29 cellular contexts compared by ENCODE assay signal in genomic region chr9:128493424-128493823, GRCh38.
"Had no signal": no experiment of that assay in that cellular context is flagged by ENCODE, and none has a peak within 500 bp of the region (broad histone marks: within the 10 kb centered on the region; RNA-seq: fewer than 3 reads in every experiment).

No MANE protein-coding gene starts in this region.

- H3K9me3 Mint-ChIP-seq: activated CD8-positive, alpha-beta T cell treated with anti-CD3 and anti-CD28 coated beads for 36 hours; activated naive CD4-positive, alpha-beta T cell treated with anti-CD3 and anti-CD28 coated beads, Interleukin-2, amount 50 U/mL, for 24 hours; activated naive CD8-positive, alpha-beta T cell treated with anti-CD3 and anti-CD28 coated beads, Interleukin-2, amount 50 U/mL, for 24 hours; activated T-cell treated with anti-CD3 and anti-CD28 coated beads, Interleukin-2, amount 50 U/mL, for 4 hours; activated T-helper 2 cell treated with anti-CD3 and anti-CD28 coated beads, Interferon-gamma antibody, Interleukin-2, Interleukin-4, amounts not matched to agents 10 μg/mL and 5 μg/mL and 100 μg/mL, durations not matched to agents 14 hours and 24 hours and 36 hours; effector memory CD8-positive, alpha-beta T cell; memory B cell; naive thymus-derived CD4-positive, alpha-beta T cell; neural crest cell; stimulated activated naive B cell treated with anti-CD40 and anti-IgM and Interleukin-4, amounts not matched to agents 10 μg/mL and 1 μg/mL and 100 μg/mL, for 72 hours had no signal

- H3K4me1 ChIP-seq: pancreas, psoas muscle, tibial artery had no signal

- H3K27ac ChIP-seq: foreskin keratinocyte, pancreas, psoas muscle, stomach, suprapubic skin, tibial artery had no signal

- H3K27ac Mint-ChIP-seq: activated CD8-positive, alpha-beta T cell treated with anti-CD3 and anti-CD28 coated beads for 36 hours; activated naive CD4-positive, alpha-beta T cell treated with anti-CD3 and anti-CD28 coated beads, Interleukin-2, amount 50 U/mL, for 24 hours; activated naive CD8-positive, alpha-beta T cell treated with anti-CD3 and anti-CD28 coated beads, Interleukin-2, amount 50 U/mL, for 24 hours; activated T-helper 2 cell treated with anti-CD3 and anti-CD28 coated beads, Interferon-gamma antibody, Interleukin-2, Interleukin-4, amounts not matched to agents 10 μg/mL and 5 μg/mL and 100 μg/mL, durations not matched to agents 14 hours and 24 hours and 36 hours; effector memory CD8-positive, alpha-beta T cell; memory B cell; stimulated activated naive B cell treated with anti-CD40 and anti-IgM and Interleukin-4, amounts not matched to agents 10 μg/mL and 1 μg/mL and 100 μg/mL, for 72 hours had no signal

- FAIRE-seq: pancreas, TTC549 had no signal

- H3K4me3 Mint-ChIP-seq: activated CD8-positive, alpha-beta T cell treated with anti-CD3 and anti-CD28 coated beads for 36 hours; activated naive CD4-positive, alpha-beta T cell treated with anti-CD3 and anti-CD28 coated beads, Interleukin-2, amount 50 U/mL, for 24 hours; activated naive CD8-positive, alpha-beta T cell treated with anti-CD3 and anti-CD28 coated beads, Interleukin-2, amount 50 U/mL, for 24 hours; activated T-cell treated with anti-CD3 and anti-CD28 coated beads, Interleukin-2, amount 50 U/mL, for 4 hours; effector memory CD8-positive, alpha-beta T cell; memory B cell; neural crest cell; stimulated activated naive B cell treated with anti-CD40 and anti-IgM and Interleukin-4, amounts not matched to agents 10 μg/mL and 1 μg/mL and 100 μg/mL, for 72 hours had no signal

- H3K27me3 ChIP-seq: esophagus muscularis mucosa, foreskin keratinocyte, heart right ventricle, pancreas, stomach, suprapubic skin, tibial artery had no signal

- H3K4me1 Mint-ChIP-seq: activated naive CD8-positive, alpha-beta T cell treated with anti-CD3 and anti-CD28 coated beads, Interleukin-2, amount 50 U/mL, for 24 hours; memory B cell; neural crest cell had no signal

- ATAC-seq: activated CD8-positive, alpha-beta T cell treated with anti-CD3 and anti-CD28 coated beads for 36 hours; activated naive CD8-positive, alpha-beta T cell treated with anti-CD3 and anti-CD28 coated beads, Interleukin-2, amount 50 U/mL, for 24 hours; activated T-cell treated with anti-CD3 and anti-CD28 coated beads, Interleukin-2, amount 50 U/mL, for 4 hours; effector memory CD8-positive, alpha-beta T cell; foreskin keratinocyte; naive thymus-derived CD4-positive, alpha-beta T cell; psoas muscle had no signal

- H3K4me2 ChIP-seq: smooth muscle cell had no signal

- DNase-seq: activated CD4-positive, alpha-beta T cell treated with anti-CD3 and anti-CD28 coated beads, Interleukin-2, amount 50 U/mL, for 1 hour; activated CD4-positive, CD25-positive, alpha-beta regulatory T cell treated with anti-CD3 and anti-CD28 coated beads, Interleukin-2, amount 50 U/mL, for 72 hours; activated CD8-positive, alpha-beta T cell treated with anti-CD3 and anti-CD28 coated beads for 36 hours; activated naive CD8-positive, alpha-beta T cell treated with anti-CD3 and anti-CD28 coated beads, Interleukin-2, amount 50 U/mL, for 24 hours; activated T-cell treated with anti-CD3 and anti-CD28 coated beads, Interleukin-2, amount 50 U/mL, for 4 hours; amygdala; caudate nucleus; cortex of kidney; effector memory CD8-positive, alpha-beta T cell; heart right ventricle; midbrain; naive thymus-derived CD4-positive, alpha-beta T cell; nucleus accumbens; pancreas; psoas muscle; stimulated activated CD4-positive, alpha-beta T cell treated with anti-CD3 and anti-CD28 coated beads, Interleukin-1b, Interleukin-23, amount 100 ng/mL, for 48 hours; stimulated activated naive B cell treated with anti-CD40 and anti-IgM and Interleukin-4, amounts not matched to agents 10 μg/mL and 1 μg/mL and 100 μg/mL, for 72 hours; stomach; T-helper 9 cell had no signal

- H3K9me3 ChIP-seq: esophagus muscularis mucosa, heart right ventricle, pancreas, psoas muscle, stomach, suprapubic skin, tibial artery had no signal

- H3K27me3 Mint-ChIP-seq: activated CD8-positive, alpha-beta T cell treated with anti-CD3 and anti-CD28 coated beads for 36 hours; activated naive CD4-positive, alpha-beta T cell treated with anti-CD3 and anti-CD28 coated beads, Interleukin-2, amount 50 U/mL, for 24 hours; activated naive CD8-positive, alpha-beta T cell treated with anti-CD3 and anti-CD28 coated beads, Interleukin-2, amount 50 U/mL, for 24 hours; effector memory CD8-positive, alpha-beta T cell; memory B cell; naive thymus-derived CD4-positive, alpha-beta T cell; stimulated activated naive B cell treated with anti-CD40 and anti-IgM and Interleukin-4, amounts not matched to agents 10 μg/mL and 1 μg/mL and 100 μg/mL, for 72 hours had no signal

- H3K4me3 ChIP-seq: esophagus muscularis mucosa, heart right ventricle, pancreas, psoas muscle, smooth muscle cell, stomach, suprapubic skin, tibial artery had no signal
